ENCODE assay signal across 12 cellular contexts in genomic region chr7:106887376-106887775, GRCh38. TPM values are rescaled to one million over a fixed set of nuclear protein-coding genes. Genes with fewer than 3 reads are reported as not detected.
DNase-seq lines count a peak whose midpoint lies in the region; ATAC-seq and TF ChIP-seq lines count a peak whose summit lies in the region.
"Had no signal": no experiment of that assay in that cellular context is flagged by ENCODE, and none has a peak within 500 bp of the region (broad histone marks: within the 10 kb centered on the region; RNA-seq: fewer than 3 reads in every experiment).

No MANE protein-coding gene starts in this region.

- H3K23ac ChIP-seq in H9 (ENCODE audit: insufficient read length, low read depth, low read length): no peak overlapping the region

- H3K9me3 Mint-ChIP-seq in activated T-cell treated with anti-CD3 and anti-CD28 coated beads, Interleukin-2, amount 50 U/mL, for 4 hours: no peaks in the 10 kb centered on the region
- no peaks in the 10 kb centered on the region for H3K9me3 Mint-ChIP-seq in stimulated activated effector memory CD8-positive, alpha-beta T cell treated with anti-CD3 and anti-CD28 coated beads, Interleukin-12 subunit alpha, Interleukin-12 subunit beta, amount 100 ng/mL, for 72 hours
- peaks cover 8 to 9% of the 10 kb centered on the region in 2 experiments for H3K9me3 Mint-ChIP-seq in H9

- ATAC-seq in activated T-cell treated with anti-CD3 and anti-CD28 coated beads, Interleukin-2, amount 50 U/mL, for 4 hours: peak; percentile 40 to 65
- ATAC-seq in GM21619 (IDR thresholded peaks at IDR 0.05; ENCODE audit: unreplicated experiment) (peak; percentile 62), HG03354 (IDR thresholded peaks at IDR 0.05; ENCODE audit: poor library complexity, severe bottlenecking, unreplicated experiment) (peak; percentile 55), heart right ventricle (no peak)
- ATAC-seq in stimulated activated effector memory CD8-positive, alpha-beta T cell treated with anti-CD3 and anti-CD28 coated beads, Interleukin-12 subunit alpha, Interleukin-12 subunit beta, amount 100 ng/mL, for 72 hours: peak; percentile 83
- ATAC-seq: Panc1 had no signal

- intact Hi-C loops in heart right ventricle (cut with DNase I): no loop called here

- H3K79me1 ChIP-seq in H9 (ENCODE audit: insufficient read depth, low read depth, low read length, poor library complexity, severe bottlenecking): no peaks in the 10 kb centered on the region

- no peak overlapping the region for H3K4me3 ChIP-seq in heart right ventricle

- H2BK12ac ChIP-seq in H9 (ENCODE audit: insufficient read length, low read depth, low read length): no peak overlapping the region

- peaks cover 75% of the 10 kb centered on the region for H3K36me3 Mint-ChIP-seq in activated T-cell treated with anti-CD3 and anti-CD28 coated beads, Interleukin-2, amount 50 U/mL, for 4 hours (ENCODE audit: insufficient read depth)
- H3K36me3 Mint-ChIP-seq in stimulated activated effector memory CD8-positive, alpha-beta T cell treated with anti-CD3 and anti-CD28 coated beads, Interleukin-12 subunit alpha, Interleukin-12 subunit beta, amount 100 ng/mL, for 72 hours: peaks cover 100% of the 10 kb centered on the region
- peaks cover 0 to 5% (median 5%) of the 10 kb centered on the region in 3 experiments; a peak in 2 of 7 replicates for H3K36me3 Mint-ChIP-seq in H9 (ENCODE audit: insufficient read depth in 1 of 3, low read depth in 3 of 3)

- no peaks in the 10 kb centered on the region for H3K23me2 ChIP-seq in H9 (ENCODE audit: insufficient read length, low read depth, low read length, poor library complexity, severe bottlenecking)

- no peak overlapping the region for H3K56ac ChIP-seq in H9 (ENCODE audit: insufficient read length, low read depth, low read length)

- no peak overlapping the region for H2AFZ ChIP-seq in H9 (ENCODE audit: low read length)

- no peak for TF ChIP-seq CTCF in heart right ventricle (IDR thresholded peaks at IDR 0.05)
- TF ChIP-seq CTCF in H9 (conservative IDR thresholded peaks at IDR 0.05): no peak

- H3K79me2 ChIP-seq in H9 (ENCODE audit: insufficient read depth, low read length): no peaks in the 10 kb centered on the region

- H4K8ac ChIP-seq in H9 (replicated peaks; ENCODE audit: insufficient read length, low read depth, low read length): no peak overlapping the region

- no peak overlapping the region for H2BK5ac ChIP-seq in H9 (ENCODE audit: insufficient read length, low read length)

- no peaks in the 10 kb centered on the region for H3K27me3 ChIP-seq in heart right ventricle
- H3K27me3 ChIP-seq in H9 (ENCODE audit: insufficient read depth, low read length): no peaks in the 10 kb centered on the region

- H3K9me3 ChIP-seq in heart right ventricle (no peaks in the 10 kb centered on the region), H9 (ENCODE audit: control insufficient read depth, low read depth, low read length) (no peaks in the 10 kb centered on the region)

- peaks cover 18% of the 10 kb centered on the region for H3K4me1 Mint-ChIP-seq in activated T-cell treated with anti-CD3 and anti-CD28 coated beads, Interleukin-2, amount 50 U/mL, for 4 hours (ENCODE audit: low read depth)
- peaks cover 65% of the 10 kb centered on the region for H3K4me1 Mint-ChIP-seq in stimulated activated effector memory CD8-positive, alpha-beta T cell treated with anti-CD3 and anti-CD28 coated beads, Interleukin-12 subunit alpha, Interleukin-12 subunit beta, amount 100 ng/mL, for 72 hours
- peaks cover 5 to 6% of the 10 kb centered on the region in 2 experiments; a peak in 3 of 4 replicates for H3K4me1 Mint-ChIP-seq in H9

- H4K20me1 ChIP-seq in H9 (ENCODE audit: control insufficient read depth, insufficient read depth, insufficient read length): no peaks in the 10 kb centered on the region

- no peak overlapping the region for H3K27ac Mint-ChIP-seq in stimulated activated effector memory CD8-positive, alpha-beta T cell treated with anti-CD3 and anti-CD28 coated beads, Interleukin-12 subunit alpha, Interleukin-12 subunit beta, amount 100 ng/mL, for 72 hours
- H3K27ac Mint-ChIP-seq in H9: no peak overlapping the region

- no peak overlapping the region for H3T11ph ChIP-seq in H9 (ENCODE audit: low read length)

- H3K27ac ChIP-seq in heart right ventricle (no peak overlapping the region), H9 (ENCODE audit: insufficient read length, low read depth, low read length) (no peak overlapping the region)

- H2BK15ac ChIP-seq in H9 (ENCODE audit: low read depth, low read length): no peak overlapping the region

- no peak overlapping the region for H2AK5ac ChIP-seq in H9 (ENCODE audit: insufficient read length, low read length)

- H3K4me1 ChIP-seq in heart right ventricle: no peaks in the 10 kb centered on the region
- no peaks in the 10 kb centered on the region for H3K4me1 ChIP-seq in H9 (ENCODE audit: insufficient read depth, low read length)

- H3K4me2 ChIP-seq in H9 (ENCODE audit: insufficient read depth, insufficient read length, low read length): no peak overlapping the region

- no peak overlapping the region for H3K4me3 Mint-ChIP-seq in activated T-cell treated with anti-CD3 and anti-CD28 coated beads, Interleukin-2, amount 50 U/mL, for 4 hours
- H3K4me3 Mint-ChIP-seq in stimulated activated effector memory CD8-positive, alpha-beta T cell treated with anti-CD3 and anti-CD28 coated beads, Interleukin-12 subunit alpha, Interleukin-12 subunit beta, amount 100 ng/mL, for 72 hours: no peak overlapping the region
- H3K4me3 Mint-ChIP-seq in H9: no peak overlapping the region

- no peak overlapping the region for H2BK120ac ChIP-seq in H9 (ENCODE audit: low read depth, low read length, poor library complexity, severe bottlenecking)

- no peaks in the 10 kb centered on the region for H3K27me3 Mint-ChIP-seq in activated T-cell treated with anti-CD3 and anti-CD28 coated beads, Interleukin-2, amount 50 U/mL, for 4 hours (ENCODE audit: low read depth)
- no peaks in the 10 kb centered on the region; the same call in 1 of the 2 replicates for H3K27me3 Mint-ChIP-seq in H9 (ENCODE audit: low read depth)

- DNase-seq in activated T-cell treated with anti-CD3 and anti-CD28 coated beads, Interleukin-2, amount 50 U/mL, for 4 hours: no peak
- DNase-seq in activated T-cell treated with anti-CD3 and anti-CD28 coated beads, Interleukin-2, amount 50 U/mL, for 48 hours: no peak
- no peak for DNase-seq in stimulated activated effector memory CD8-positive, alpha-beta T cell treated with anti-CD3 and anti-CD28 coated beads, Interleukin-12 subunit alpha, Interleukin-12 subunit beta, amount 100 ng/mL, for 72 hours (ENCODE audit: low spot score in 2 of 2)
- DNase-seq in NCI-H187 (lab: John Stamatoyannopoulos, UW) (no peak), heart right ventricle (no peak), H9 (no peak)
- DNase-seq: NCI-H187 treated with DMSO at 0.1 percent for 48 hours, T-helper 9 cell had no signal

- no peak overlapping the region for H3K14ac ChIP-seq in H9 (ENCODE audit: insufficient read depth, low read length)

- no peak overlapping the region for H3K4ac ChIP-seq in H9 (ENCODE audit: low read depth, low read length)

- no peak overlapping the region for H2BK20ac ChIP-seq in H9 (ENCODE audit: low read depth, low read length, poor library complexity, severe bottlenecking)

- H4K91ac ChIP-seq in H9 (ENCODE audit: insufficient read length, low read depth, low read length): no peak overlapping the region

- H3K9ac ChIP-seq in H9 (ENCODE audit: extremely low read depth, insufficient read length, low read length): no peak overlapping the region

- peaks cover 0 to 100% (median 4%) of the 10 kb centered on the region in 9 donors for H3K36me3 ChIP-seq in heart right ventricle

- no peak overlapping the region for H4K5ac ChIP-seq in H9 (ENCODE audit: insufficient read length, low read depth, low read length)

- 43 to 48% methylated on average over 1 of the region's 1 CpG for WGBS in heart right ventricle, 2 donors
- WGBS in H9 (ENCODE audit: extremely low coverage, insufficient read length, low lambda C conversion rate): no CpG with 5 or more reads among the region's 1 CpG

- H3K18ac ChIP-seq in H9 (ENCODE audit: insufficient read length, low read depth, low read length): no peak overlapping the region

RNA-seq across cellular contexts. Expression of gene PIK3CG, which starts 22.3 kb away (rescaled TPM):
- total RNA-seq in activated T-cell treated with anti-CD3 and anti-CD28 coated beads, Interleukin-2, amount 50 U/mL, for 4 hours: 10 to 100 TPM; 12.7 to 19.7 (median 18.4) TPM
- total RNA-seq in heart right ventricle (1 to 10 TPM; 1.2 to 6.8 (median 2.0) TPM), H9 (2021) (not detected in 2 replicates)
- polyA plus RNA-seq in heart right ventricle: under 1 TPM; 0.16 to 0.22 TPM
- polyA plus RNA-seq: neural cell had no signal

Comparison
In these comparisons a context has a peak if more than half of its experiments do, and no peak if none do; other contexts are left out.
1. ATAC-seq: peak in activated T-cell treated with anti-CD3 and anti-CD28 coated beads, Interleukin-2, amount 50 U/mL, for 4 hours (2 of 2), GM21619 (single experiment), HG03354 (single experiment) and stimulated activated effector memory CD8-positive, alpha-beta T cell treated with anti-CD3 and anti-CD28 coated beads, Interleukin-12 subunit alpha, Interleukin-12 subunit beta, amount 100 ng/mL, for 72 hours (single experiment); none in heart right ventricle (0 of 8).